Comparison of ENCODE assay signal across 23 cellular contexts in genomic region chr3:73601476-73601875, GRCh38. TPM values are rescaled to one million over a fixed set of nuclear protein-coding genes. Genes with fewer than 3 reads are reported as not detected.
DNase-seq lines count a peak whose midpoint lies in the region; TF ChIP-seq lines count a peak whose summit lies in the region.
"Had no signal": no experiment of that assay in that cellular context is flagged by ENCODE, and none has a peak within 500 bp of the region (broad histone marks: within the 10 kb centered on the region; RNA-seq: fewer than 3 reads in every experiment).

No MANE protein-coding gene starts in this region.

- in situ Hi-C loops in transverse colon (cut with MboI; ENCODE audit: low pct_ligation_motif_present in 1 of 4, low pct_unique_long_range_greater_than_20kb in 1 of 4, low sequenced_read_pairs in 3 of 4), result loop anchor here in 1 of 4 donors (25.0 kb wide), 1 partner anchor 89 kb away; no protein-coding TSS in a partner anchor

- no peaks in the 10 kb centered on the region for H3K36me3 ChIP-seq in transverse colon

- H3K27ac ChIP-seq in transverse colon, result peak overlapping the region; percentile 39 to 75 (median 66)
- H3K27ac ChIP-seq: SJCRH30 had no signal

- no peak for TF ChIP-seq POLR2A in transverse colon (IDR thresholded peaks at IDR 0.05)

- no peak overlapping the region for H3K4me3 Mint-ChIP-seq in osteocyte (ENCODE audit: unreplicated experiment)
- H3K4me3 Mint-ChIP-seq: activated CD4-positive, alpha-beta T cell treated with anti-CD3 and anti-CD28 coated beads for 36 hours; activated T-cell treated with anti-CD3 and anti-CD28 coated beads, Interleukin-2, amount 50 U/mL, for 4 hours; CD14-positive monocyte; dendritic cell treated with granulocyte-macrophage colony-stimulating factor and Interleukin-4, amounts not matched to agents 40 ng/mL and 50 ng/mL, for 4 days; H9; nephron progenitor cell; T-helper 1 cell treated with Interleukin-12 subunit alpha and Interleukin-12 subunit beta and Interleukin-4 antibody, amounts not matched to agents 30 μg/mL and 1 μg/mL, for 36 hours had no signal

- DNase-seq in amniotic epithelial cell (ENCODE audit: low read depth) (peak; percentile 68), fibroblast of mammary gland (ENCODE audit: low read depth) (peak; percentile 81), osteocyte (ENCODE audit: extremely low spot score, unreplicated experiment) (no peak), transverse colon (no peak), NCI-H187 treated with DMSO at 0.1 percent for 48 hours (lab: John Stamatoyannopoulos, UW) (no peak), NCI-H1694 treated with DMSO at 0.1 percent for 48 hours (lab: John Stamatoyannopoulos, UW) (no peak), OCI-M1 (lab: John Stamatoyannopoulos, UW) (no peak)
- DNase-seq: activated CD4-positive, alpha-beta T cell treated with anti-CD3 and anti-CD28 coated beads for 36 hours; activated naive CD4-positive, alpha-beta T cell; activated T-cell treated with anti-CD3 and anti-CD28 coated beads, Interleukin-2, amount 50 U/mL, for 4 hours; amygdala; caudate nucleus; H9; Karpas-422; midbrain; NCI-H526; nephron progenitor cell; posterior cingulate gyrus; substantia nigra had no signal

- TF ChIP-seq CTCF in fibroblast of mammary gland (conservative IDR thresholded peaks at IDR 0.05; ENCODE audit: control insufficient read depth, insufficient read depth, low read depth, low read length) (no peak), osteocyte (IDR thresholded peaks at IDR 0.05) (no peak), transverse colon (IDR thresholded peaks at IDR 0.05) (no peak)

- no peak for TF ChIP-seq EP300 in transverse colon (IDR thresholded peaks at IDR 0.05; ENCODE audit: low read depth)

- H3K9me3 Mint-ChIP-seq in osteocyte (ENCODE audit: unreplicated experiment), result peaks cover under 1% of the 10 kb centered on the region
- H3K9me3 Mint-ChIP-seq: activated T-cell treated with anti-CD3 and anti-CD28 coated beads, Interleukin-2, amount 50 U/mL, for 4 hours; dendritic cell treated with granulocyte-macrophage colony-stimulating factor and Interleukin-4, amounts not matched to agents 40 ng/mL and 50 ng/mL, for 4 days; H9; nephron progenitor cell; T-helper 1 cell treated with Interleukin-12 subunit alpha and Interleukin-12 subunit beta and Interleukin-4 antibody, amounts not matched to agents 30 μg/mL and 1 μg/mL, for 36 hours had no signal

- H3K4me1 Mint-ChIP-seq in osteocyte (ENCODE audit: unreplicated experiment), result peaks cover 33% of the 10 kb centered on the region
- H3K4me1 Mint-ChIP-seq: activated CD4-positive, alpha-beta T cell treated with anti-CD3 and anti-CD28 coated beads for 36 hours; CD14-positive monocyte had no signal

- WGBS in transverse colon (ENCODE audit: low coverage in 1 of 2), 2 donors, result 83 to 89% methylated on average over 1 to 2 of the region's 2 CpGs

- H3K4me3 ChIP-seq in fibroblast of mammary gland (ENCODE audit: control insufficient read depth, low read depth, low read length), result no peak overlapping the region
- no peak overlapping the region for H3K4me3 ChIP-seq in transverse colon
- H3K4me3 ChIP-seq: SJCRH30 had no signal

- peaks cover 18% of the 10 kb centered on the region for H3K36me3 Mint-ChIP-seq in osteocyte (ENCODE audit: unreplicated experiment)
- H3K36me3 Mint-ChIP-seq: CD14-positive monocyte had no signal

- no peaks in the 10 kb centered on the region for H3K9me3 ChIP-seq in transverse colon
- H3K9me3 ChIP-seq: SJCRH30 had no signal

- peaks cover 0 to 40% (median 18%) of the 10 kb centered on the region in 4 donors for H3K4me1 ChIP-seq in transverse colon

- no peaks in the 10 kb centered on the region for H3K27me3 ChIP-seq in transverse colon
- H3K27me3 ChIP-seq: SJCRH30 had no signal

- intact Hi-C loops in transverse colon (cut with DNase I; ENCODE audit: low total_unique reads), result loop anchor here (5.0 kb wide), 1 partner anchor 79 kb away; no protein-coding TSS in a partner anchor

- H3K27me3 Mint-ChIP-seq in osteocyte (ENCODE audit: unreplicated experiment), result no peaks in the 10 kb centered on the region
- H3K27me3 Mint-ChIP-seq: activated CD4-positive, alpha-beta T cell treated with anti-CD3 and anti-CD28 coated beads for 36 hours; dendritic cell treated with granulocyte-macrophage colony-stimulating factor and Interleukin-4, amounts not matched to agents 40 ng/mL and 50 ng/mL, for 4 days had no signal

- H3K27ac Mint-ChIP-seq in osteocyte (ENCODE audit: unreplicated experiment), result peak overlapping the region; percentile 66
- H3K27ac Mint-ChIP-seq: activated CD4-positive, alpha-beta T cell treated with anti-CD3 and anti-CD28 coated beads for 36 hours; CD14-positive monocyte; dendritic cell treated with granulocyte-macrophage colony-stimulating factor and Interleukin-4, amounts not matched to agents 40 ng/mL and 50 ng/mL, for 4 days; H9; nephron progenitor cell; T-helper 1 cell treated with Interleukin-12 subunit alpha and Interleukin-12 subunit beta and Interleukin-4 antibody, amounts not matched to agents 30 μg/mL and 1 μg/mL, for 36 hours had no signal

RNA-seq across cellular contexts. Expression of gene PDZRN3, which starts 23.3 kb away (rescaled TPM):
- total RNA-seq in osteocyte (34.1 and 35.1 TPM in 2 replicates), transverse colon (100 to 1,000 TPM in 2 of 4 donors, 10 to 100 TPM in 2; 31.9 to 191 (median 75.3) TPM)
- total RNA-seq: activated CD4-positive, alpha-beta T cell treated with anti-CD3 and anti-CD28 coated beads for 36 hours had no signal

Comparison
In these comparisons a context has a peak if more than half of its experiments do, and no peak if none do; other contexts are left out.
1. DNase-seq: peak in amniotic epithelial cell (single experiment) and fibroblast of mammary gland (single experiment); none in osteocyte (single experiment), transverse colon (single experiment), NCI-H187 treated with DMSO at 0.1 percent for 48 hours (single experiment), NCI-H1694 treated with DMSO at 0.1 percent for 48 hours (single experiment) and OCI-M1 (single experiment).